15 cellular contexts compared by ENCODE assay signal in the genomic region with DNA sequence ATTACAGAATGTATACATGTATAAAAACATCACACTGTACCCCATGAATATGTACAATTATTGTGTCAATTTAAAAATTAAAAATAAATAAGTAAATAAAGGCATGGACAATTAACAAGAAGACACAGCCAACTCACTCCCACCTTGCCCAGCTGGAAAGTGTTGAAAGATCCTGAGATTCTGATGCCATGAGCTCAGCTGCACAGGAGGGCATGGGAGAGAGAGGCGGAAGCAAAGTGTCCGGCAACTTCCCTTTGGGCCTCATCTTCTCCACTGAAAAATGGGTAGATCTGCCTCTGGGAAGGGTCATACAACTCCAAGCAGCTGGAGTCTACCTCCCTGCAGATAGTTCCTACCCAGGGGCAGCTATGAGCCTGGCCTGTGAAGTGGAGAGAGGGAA.
DNase-seq lines count a peak whose midpoint lies in the region; ATAC-seq and TF ChIP-seq lines count a peak whose summit lies in the region.
"Had no signal": no experiment of that assay in that cellular context is flagged by ENCODE, and none has a peak within 500 bp of the region (broad histone marks: within the 10 kb centered on the region; RNA-seq: fewer than 3 reads in every experiment).

No MANE protein-coding gene starts in this region.

- H2BK120ac ChIP-seq in mesendoderm (ENCODE audit: low read depth, low read length) = no peak overlapping the region

- no CpG with 5 or more reads among the region's 2 CpGs for WGBS in mesendoderm (ENCODE audit: extremely low coverage, insufficient coverage, low lambda C conversion rate)

- no peaks in the 10 kb centered on the region for H3K36me3 ChIP-seq in BLaER1
- no peaks in the 10 kb centered on the region for H3K36me3 ChIP-seq in lower lobe of right lung
- H3K36me3 ChIP-seq in mesendoderm (ENCODE audit: control insufficient read depth, insufficient read depth, low read length) = no peaks in the 10 kb centered on the region

- no peak overlapping the region for H3K18ac ChIP-seq in mesendoderm (ENCODE audit: low read length)

- H3K79me2 ChIP-seq in mesendoderm (ENCODE audit: control insufficient read depth, insufficient read depth, low read length) = no peaks in the 10 kb centered on the region

- H2AK5ac ChIP-seq in mesendoderm (ENCODE audit: low read length) = no peak overlapping the region

- H3K9ac ChIP-seq in BLaER1 (no peak overlapping the region), mesendoderm (ENCODE audit: low read length) (no peak overlapping the region)

- H3K9me3 Mint-ChIP-seq in HFFc6 = no peaks in the 10 kb centered on the region
- H3K9me3 Mint-ChIP-seq in activated T-helper 1 cell treated with anti-CD3 and anti-CD28 coated beads, Interleukin-12 subunit alpha, Interleukin-12 subunit beta, Interleukin-2, Interleukin-4 antibody, amounts not matched to agents 30 ng/mL and 10 ng/mL and 1 ng/mL, durations not matched to agents 14 hours and 24 hours and 36 hours = peaks cover 6% of the 10 kb centered on the region

- intact Hi-C loops in activated T-helper 1 cell treated with anti-CD3 and anti-CD28 coated beads, Interleukin-12 subunit alpha, Interleukin-12 subunit beta, Interleukin-2, Interleukin-4 antibody, amounts not matched to agents 30 ng/mL and 10 ng/mL and 1 ng/mL, durations not matched to agents 14 hours and 24 hours and 36 hours (cut with micrococcal nuclease) = loop anchor here (1.0 to 2.0 kb wide), 8 partner anchors 8 to 1018 kb away; no protein-coding TSS in a partner anchor
- intact Hi-C loops in lower lobe of right lung (cut with DNase I) = no loop called here

- no peaks in the 10 kb centered on the region for H3K79me1 ChIP-seq in mesendoderm (ENCODE audit: low read length)

- ATAC-seq in lower lobe of right lung = peak in 1 of 2 donors; percentile 6
- ATAC-seq in GM21723 (IDR thresholded peaks at IDR 0.05; ENCODE audit: unreplicated experiment) = no peak
- no peak for ATAC-seq in GM21528 (IDR thresholded peaks at IDR 0.05; ENCODE audit: low FRiP score, unreplicated experiment)
- ATAC-seq: foreskin keratinocyte, HepG2 had no signal

- H4K5ac ChIP-seq in mesendoderm (ENCODE audit: low read length) = no peak overlapping the region

- H3K4me3 ChIP-seq in BLaER1 = no peak overlapping the region
- no peak overlapping the region for H3K4me3 ChIP-seq in lower lobe of right lung
- no peak overlapping the region for H3K4me3 ChIP-seq in mesendoderm (ENCODE audit: low read length)
- H3K4me3 ChIP-seq: SK-N-MC had no signal

- no peak overlapping the region for H2BK15ac ChIP-seq in mesendoderm (replicated peaks; ENCODE audit: low read depth)

- no peak overlapping the region for H3K4ac ChIP-seq in mesendoderm (ENCODE audit: low read depth, low read length)

- H3K56ac ChIP-seq in mesendoderm (ENCODE audit: low read length) = no peak overlapping the region

- H4K8ac ChIP-seq in mesendoderm (ENCODE audit: low read depth, low read length) = no peak overlapping the region

- H3K4me3 Mint-ChIP-seq in HFFc6 = peak overlapping the region; percentile 43; the same call in 1 of the 2 replicates
- H3K4me3 Mint-ChIP-seq in activated T-helper 1 cell treated with anti-CD3 and anti-CD28 coated beads, Interleukin-12 subunit alpha, Interleukin-12 subunit beta, Interleukin-2, Interleukin-4 antibody, amounts not matched to agents 30 ng/mL and 10 ng/mL and 1 ng/mL, durations not matched to agents 14 hours and 24 hours and 36 hours = peak overlapping the region; percentile 53

- H3K27ac ChIP-seq in BLaER1 = no peak overlapping the region
- H3K27ac ChIP-seq in lower lobe of right lung = peak overlapping the region; percentile 58
- no peak overlapping the region for H3K27ac ChIP-seq in mesendoderm (ENCODE audit: low read depth, low read length)
- H3K27ac ChIP-seq: foreskin keratinocyte, SK-N-MC had no signal

- H3K9me3 ChIP-seq in BLaER1 (no peaks in the 10 kb centered on the region), lower lobe of right lung (no peaks in the 10 kb centered on the region)

- H3K4me1 ChIP-seq in BLaER1 = peaks cover 26% of the 10 kb centered on the region
- peaks cover 24% of the 10 kb centered on the region for H3K4me1 ChIP-seq in lower lobe of right lung
- no peaks in the 10 kb centered on the region for H3K4me1 ChIP-seq in mesendoderm (ENCODE audit: control insufficient read depth, low read depth, low read length)
- H3K4me1 ChIP-seq: foreskin keratinocyte had no signal

- no peak for TF ChIP-seq CTCF in HFFc6 (IDR thresholded peaks at IDR 0.05)
- TF ChIP-seq CTCF in lower lobe of right lung (IDR thresholded peaks at IDR 0.05) = no peak

- H3K27me3 ChIP-seq in BLaER1 (peaks cover 84% of the 10 kb centered on the region), lower lobe of right lung (ENCODE audit: low read depth) (no peaks in the 10 kb centered on the region), mesendoderm (ENCODE audit: insufficient read depth, low read length, poor library complexity) (no peaks in the 10 kb centered on the region)

- peaks cover 60% of the 10 kb centered on the region for H4K20me1 ChIP-seq in BLaER1

- peaks cover 37% of the 10 kb centered on the region for H3K27me3 Mint-ChIP-seq in HFFc6 (ENCODE audit: insufficient read depth)
- peaks cover 48% of the 10 kb centered on the region for H3K27me3 Mint-ChIP-seq in activated T-helper 1 cell treated with anti-CD3 and anti-CD28 coated beads, Interleukin-12 subunit alpha, Interleukin-12 subunit beta, Interleukin-2, Interleukin-4 antibody, amounts not matched to agents 30 ng/mL and 10 ng/mL and 1 ng/mL, durations not matched to agents 14 hours and 24 hours and 36 hours (ENCODE audit: insufficient read depth)

- H3K36me3 Mint-ChIP-seq in HFFc6 (ENCODE audit: low read depth) = no peaks in the 10 kb centered on the region
- H3K36me3 Mint-ChIP-seq in activated T-helper 1 cell treated with anti-CD3 and anti-CD28 coated beads, Interleukin-12 subunit alpha, Interleukin-12 subunit beta, Interleukin-2, Interleukin-4 antibody, amounts not matched to agents 30 ng/mL and 10 ng/mL and 1 ng/mL, durations not matched to agents 14 hours and 24 hours and 36 hours (ENCODE audit: low read depth) = peaks cover 6% of the 10 kb centered on the region

- H3K4me2 ChIP-seq in BLaER1 (peak overlapping the region; percentile 45), mesendoderm (ENCODE audit: low read length) (no peak overlapping the region)

- H3K4me1 Mint-ChIP-seq in HFFc6 (ENCODE audit: low read depth) = peaks cover 36% of the 10 kb centered on the region
- peaks cover 87% of the 10 kb centered on the region for H3K4me1 Mint-ChIP-seq in activated T-helper 1 cell treated with anti-CD3 and anti-CD28 coated beads, Interleukin-12 subunit alpha, Interleukin-12 subunit beta, Interleukin-2, Interleukin-4 antibody, amounts not matched to agents 30 ng/mL and 10 ng/mL and 1 ng/mL, durations not matched to agents 14 hours and 24 hours and 36 hours (ENCODE audit: low read depth)

- H2BK5ac ChIP-seq in mesendoderm (ENCODE audit: low read length) = no peak overlapping the region

- DNase-seq in HFFc6 (no peak), lower lobe of right lung (no peak), mesendoderm (no peak), EL (no peak)
- DNase-seq in activated T-helper 1 cell treated with anti-CD3 and anti-CD28 coated beads, Interleukin-12 subunit alpha, Interleukin-12 subunit beta, Interleukin-2, Interleukin-4 antibody, amounts not matched to agents 30 ng/mL and 10 ng/mL and 1 ng/mL, durations not matched to agents 14 hours and 24 hours and 36 hours (ENCODE audit: low spot score) = no peak
- DNase-seq: foreskin keratinocyte, NCI-H1092, NCI-H2107, NCI-H526, retina had no signal

- H3K23ac ChIP-seq in mesendoderm (ENCODE audit: low read length) = no peak overlapping the region

- peak overlapping the region; percentile 78 for H3K27ac Mint-ChIP-seq in HFFc6
- peak overlapping the region; percentile 92 for H3K27ac Mint-ChIP-seq in activated T-helper 1 cell treated with anti-CD3 and anti-CD28 coated beads, Interleukin-12 subunit alpha, Interleukin-12 subunit beta, Interleukin-2, Interleukin-4 antibody, amounts not matched to agents 30 ng/mL and 10 ng/mL and 1 ng/mL, durations not matched to agents 14 hours and 24 hours and 36 hours
